In genomic region chr3:54028372-54028771, GRCh38 we compare ENCODE assay signal across 24 cellular contexts.
"Had no signal": no experiment of that assay in that cellular context is flagged by ENCODE, and none has a peak within 500 bp of the region (broad histone marks: within the 10 kb centered on the region; RNA-seq: fewer than 3 reads in every experiment).

No MANE protein-coding gene starts in this region.

- H3K36me3 ChIP-seq: stomach, suprapubic skin, thoracic aorta, thyroid gland, tibial artery, tibial nerve, transverse colon, upper lobe of left lung, uterus, vagina had no signal

- H3K4me3 ChIP-seq: stomach, suprapubic skin, testis, thoracic aorta, thyroid gland, tibial artery, tibial nerve, transverse colon, upper lobe of left lung, uterus, vagina had no signal

- DNase-seq: stimulated activated CD4-positive, alpha-beta T cell treated with anti-CD3 and anti-CD28 coated beads, Interleukin-2, amount 100 ng/mL, for 48 hours; stimulated activated CD4-positive, alpha-beta T cell treated with anti-CD3 and anti-CD28 coated beads, Interleukin-4, amount 100 ng/mL, for 1 hour; stimulated activated CD4-positive, alpha-beta T cell treated with anti-CD3 and anti-CD28 coated beads, Interleukin-4, amount 100 ng/mL, for 24 hours; stimulated activated CD4-positive, alpha-beta T cell treated with anti-CD3 and anti-CD28 coated beads, Interleukin-4, amount 100 ng/mL, for 4 hours; stimulated activated CD8-positive, alpha-beta memory T cell treated with anti-CD3 and anti-CD28 coated beads, Interleukin-4, amount 100 ng/mL, for 48 hours; stimulated activated naive B cell treated with anti-CD40 and anti-IgM and Interleukin-4, amounts not matched to agents 10 μg/mL and 1 μg/mL and 100 μg/mL, for 72 hours; stimulated activated naive CD4-positive, alpha-beta T cell; stimulated activated naive CD4-positive, alpha-beta T cell treated with Interleukin-2 at 50 U/mL for 16 hours; stimulated activated naive CD8-positive, alpha-beta T cell treated with anti-CD3 and anti-CD28 coated beads, Interleukin-15, amount 100 ng/mL, for 72 hours; stimulated activated naive CD8-positive, alpha-beta T cell treated with anti-CD3 and anti-CD28 coated beads, Interleukin-15, Interleukin-2, amounts not matched to agents 100 U/mL and 50 U/mL, for 24 hours; stomach; substantia nigra; testis; thyroid gland; tibial artery; transverse colon; upper lobe of left lung; uterus had no signal

- FAIRE-seq: urothelium cell line had no signal

- ATAC-seq: stimulated activated effector memory CD8-positive, alpha-beta T cell treated with anti-CD3 and anti-CD28 coated beads, Interleukin-12 subunit alpha, Interleukin-12 subunit beta, amount 100 ng/mL, for 72 hours; stimulated activated naive B cell treated with anti-CD40 and anti-IgM and Interleukin-4, amounts not matched to agents 10 μg/mL and 1 μg/mL and 100 μg/mL, for 72 hours; stimulated activated naive CD8-positive, alpha-beta T cell treated with anti-CD3 and anti-CD28 coated beads, Interleukin-15, Interleukin-2, amounts not matched to agents 100 U/mL and 50 U/mL, for 24 hours had no signal

- H3K4me1 ChIP-seq: suprapubic skin, thyroid gland, tibial nerve, transverse colon, upper lobe of left lung, uterus had no signal

- H3K9me3 ChIP-seq: stomach, suprapubic skin, testis, thoracic aorta, thyroid gland, tibial artery, tibial nerve, transverse colon, upper lobe of left lung, uterus, vagina had no signal

- H3K27me3 ChIP-seq: stomach, suprapubic skin, testis, thyroid gland, tibial artery, tibial nerve, transverse colon, upper lobe of left lung, uterus, vagina had no signal

- H3K27ac ChIP-seq: stomach, suprapubic skin, testis, thoracic aorta, thyroid gland, tibial artery, tibial nerve, transverse colon, upper lobe of left lung, uterus, vagina had no signal
